16 cellular contexts compared by ENCODE assay signal in genomic region chr22:26681395-26681821, GRCh38. TPM values are rescaled to one million over a fixed set of nuclear protein-coding genes. Genes with fewer than 3 reads are reported as not detected.
DNase-seq lines count a peak whose midpoint lies in the region; ATAC-seq and TF ChIP-seq lines count a peak whose summit lies in the region.
"Had no signal": no experiment of that assay in that cellular context is flagged by ENCODE, and none has a peak within 500 bp of the region (broad histone marks: within the 10 kb centered on the region; RNA-seq: fewer than 3 reads in every experiment).

No MANE protein-coding gene starts in this region.

- TF ChIP-seq RAD21 in SK-N-SH (IDR thresholded peaks at IDR 0.05; ENCODE audit: low read length) = no peak

- CTCF ChIA-PET in SK-N-SH (lab: Yijun Ruan, JAX) = interaction anchor here (0.9 to 2.3 kb wide), 6 partner anchors 8 to 283 kb away, joined by 3 to 5 read pairs (median 4); no protein-coding TSS in a partner anchor
- CTCF ChIA-PET in activated CD8-positive, alpha-beta memory T cell treated with anti-CD3 and anti-CD28 coated beads, Interleukin-2, amount 10 ng/mL, durations not matched to agents 7 days and 5 days (lab: Charles Lee) = interaction anchor here (1.4 to 1.6 kb wide), 2 partner anchors 7 to 8 kb away, joined by 3 to 4 read pairs; no protein-coding TSS in a partner anchor

- no peaks in the 10 kb centered on the region for H3K9me2 ChIP-seq in SK-N-SH

- H3K9me3 ChIP-seq in SK-N-SH (no peaks in the 10 kb centered on the region), spleen (peaks cover 0 to 6% (median 0%) of the 10 kb centered on the region in 8 donors), transverse colon (no peaks in the 10 kb centered on the region)

- peaks cover 11% of the 10 kb centered on the region for H3K36me3 Mint-ChIP-seq in activated CD8-positive, alpha-beta memory T cell treated with anti-CD3 and anti-CD28 coated beads, Interleukin-2, amount 10 ng/mL, durations not matched to agents 7 days and 5 days
- H3K36me3 Mint-ChIP-seq: natural killer cell had no signal

- no peak overlapping the region for H3K9ac ChIP-seq in SK-N-SH

- POLR2A ChIA-PET in SK-N-SH (lab: Yijun Ruan, JAX) = no interaction called here

- no peak overlapping the region for H3K4me3 ChIP-seq in SK-N-SH (ENCODE audit: low read depth in 2 of 2, low read length in 1 of 2)
- no peak overlapping the region for H3K4me3 ChIP-seq in astrocyte of the cerebellum (ENCODE audit: low read depth, low read length)
- no peak overlapping the region for H3K4me3 ChIP-seq in spleen
- no peak overlapping the region for H3K4me3 ChIP-seq in transverse colon
- H3K4me3 ChIP-seq: heart right ventricle had no signal

- intact Hi-C loops in spleen (cut with DNase I; ENCODE audit: low total_unique reads) (no loop called here), transverse colon (cut with DNase I; ENCODE audit: low total_unique reads) (no loop called here)

- H3K4me1 ChIP-seq in SK-N-SH (ENCODE audit: control insufficient read depth in 1 of 2, insufficient read depth in 2 of 2, low read depth in 1 of 2, low read length in 1 of 2) (peaks cover 0 to 6% of the 10 kb centered on the region in 2 experiments; a peak in 2 of 4 replicates), spleen (peaks cover 6 to 56% (median 15%) of the 10 kb centered on the region in 6 donors), transverse colon (no peaks in the 10 kb centered on the region)

- H3K4me1 Mint-ChIP-seq in activated CD8-positive, alpha-beta memory T cell treated with anti-CD3 and anti-CD28 coated beads, Interleukin-2, amount 10 ng/mL, durations not matched to agents 7 days and 5 days = peaks cover 17% of the 10 kb centered on the region

- in situ Hi-C loops in astrocyte of the cerebellum (cut with HindIII; ENCODE audit: low sequenced_read_pairs) (loop anchor here (25.0 kb wide), 2 partner anchors 206 to 781 kb away; no protein-coding TSS in a partner anchor), transverse colon (cut with MboI; ENCODE audit: low pct_ligation_motif_present in 1 of 4, low pct_unique_long_range_greater_than_20kb in 1 of 4, low sequenced_read_pairs in 3 of 4) (no loop called here)

- H4K20me1 ChIP-seq in SK-N-SH (ENCODE audit: insufficient read depth) = no peaks in the 10 kb centered on the region

- 95% methylated on average over 7 of the region's 11 CpGs for WGBS in SK-N-SH (ENCODE audit: low lambda C conversion rate)
- WGBS in spleen, 5 donors = 79 to 96% (median 91%) methylated on average over 5 to 11 of the region's 11 CpGs
- WGBS in transverse colon (ENCODE audit: low coverage in 1 of 2), 2 donors = 82% methylated on average over 11 of the region's 11 CpGs; no CpG with 5 or more reads in 1 of the 2 donors

- peaks cover 6% of the 10 kb centered on the region in 2 experiments for H3K36me3 ChIP-seq in SK-N-SH (replicated peaks in 1 of 2; ENCODE audit: control insufficient read depth in 1 of 2, insufficient read depth in 2 of 2, low read length in 1 of 2)
- peaks cover 7 to 78% (median 27%) of the 10 kb centered on the region in 6 donors for H3K36me3 ChIP-seq in spleen
- peaks cover 0 to 9% (median 0%) of the 10 kb centered on the region in 4 donors for H3K36me3 ChIP-seq in transverse colon

- ATAC-seq in SK-N-SH treated with all-trans-retinoic acid at 6 μM for 48 hours (peak; percentile 48; the same call in 2 of the 3 replicates), HG03095 (IDR thresholded peaks at IDR 0.05; ENCODE audit: unreplicated experiment) (no peak)
- no peak for ATAC-seq in activated CD8-positive, alpha-beta memory T cell treated with anti-CD3 and anti-CD28 coated beads, Interleukin-2, amount 10 ng/mL, durations not matched to agents 7 days and 5 days
- ATAC-seq: natural killer cell had no signal

- H3K27me3 ChIP-seq in SK-N-SH (ENCODE audit: insufficient read depth) (no peaks in the 10 kb centered on the region), spleen (replicated peaks in 1 of 7) (no peaks in the 10 kb centered on the region), transverse colon (no peaks in the 10 kb centered on the region)
- H3K27me3 ChIP-seq: heart right ventricle had no signal

- H3K9me3 Mint-ChIP-seq in activated CD8-positive, alpha-beta memory T cell treated with anti-CD3 and anti-CD28 coated beads, Interleukin-2, amount 10 ng/mL, durations not matched to agents 7 days and 5 days (ENCODE audit: low read depth) = no peaks in the 10 kb centered on the region
- H3K9me3 Mint-ChIP-seq: central memory CD8-positive, alpha-beta T cell; natural killer cell; stimulated activated naive CD8-positive, alpha-beta T cell treated with anti-CD3 and anti-CD28 coated beads, Interleukin-15, Interleukin-2, amounts not matched to agents 100 ng/mL and 50 ng/mL, for 24 hours had no signal

- DNase-seq in SK-N-SH = no peak
- DNase-seq in astrocyte of the cerebellum (ENCODE audit: low read depth) = peak; percentile 80
- DNase-seq in iPS-NIHi7 (ENCODE audit: extremely low spot score) = peak; percentile 79
- peak; percentile 54 for DNase-seq in spleen
- DNase-seq in activated CD8-positive, alpha-beta memory T cell treated with anti-CD3 and anti-CD28 coated beads, Interleukin-2, amount 10 ng/mL, durations not matched to agents 7 days and 5 days = no peak
- no peak for DNase-seq in transverse colon
- DNase-seq: 8988T; activated T-cell treated with anti-CD3 and anti-CD28 coated beads for 4 hours; GF-D8; heart right ventricle; natural killer cell; NK-92 treated with Interleukin-12 subunit alpha and Interleukin-12 subunit beta, amount 100 ng/mL, for 24 hours had no signal

- no peaks in the 10 kb centered on the region for H3K27me3 Mint-ChIP-seq in activated CD8-positive, alpha-beta memory T cell treated with anti-CD3 and anti-CD28 coated beads, Interleukin-2, amount 10 ng/mL, durations not matched to agents 7 days and 5 days
- H3K27me3 Mint-ChIP-seq: central memory CD8-positive, alpha-beta T cell; stimulated activated naive CD8-positive, alpha-beta T cell treated with anti-CD3 and anti-CD28 coated beads, Interleukin-15, Interleukin-2, amounts not matched to agents 100 ng/mL and 50 ng/mL, for 24 hours had no signal

- no peak overlapping the region for H3K4me3 Mint-ChIP-seq in activated CD8-positive, alpha-beta memory T cell treated with anti-CD3 and anti-CD28 coated beads, Interleukin-2, amount 10 ng/mL, durations not matched to agents 7 days and 5 days
- H3K4me3 Mint-ChIP-seq: central memory CD8-positive, alpha-beta T cell; natural killer cell; stimulated activated naive CD8-positive, alpha-beta T cell treated with anti-CD3 and anti-CD28 coated beads, Interleukin-15, Interleukin-2, amounts not matched to agents 100 ng/mL and 50 ng/mL, for 24 hours had no signal

- no peak for TF ChIP-seq CTCF in SK-N-SH (IDR thresholded peaks at IDR 0.05)
- no peak for TF ChIP-seq CTCF in astrocyte of the cerebellum (IDR thresholded peaks at IDR 0.05; ENCODE audit: low read depth, low read length, missing control alignments)
- no peak for TF ChIP-seq CTCF in spleen (IDR thresholded peaks at IDR 0.05 in 8 of 11, conservative IDR thresholded peaks at IDR 0.05 in 3 of 11)
- TF ChIP-seq CTCF in transverse colon (IDR thresholded peaks at IDR 0.05) = no peak

- no peak overlapping the region for H3K27ac ChIP-seq in SK-N-SH (ENCODE audit: low read depth in 2 of 2, low read length in 1 of 2)
- peak overlapping the region in 1 of 8 donors; percentile 8 for H3K27ac ChIP-seq in spleen
- no peak overlapping the region for H3K27ac ChIP-seq in transverse colon
- H3K27ac ChIP-seq: heart right ventricle had no signal

- TF ChIP-seq EP300 in SK-N-SH (IDR thresholded peaks at IDR 0.05; ENCODE audit: borderline replicate concordance in 1 of 2, low read depth in 1 of 2, low read length in 1 of 2) = no peak
- TF ChIP-seq EP300 in transverse colon (IDR thresholded peaks at IDR 0.05; ENCODE audit: low read depth) = no peak

- no peaks in the 10 kb centered on the region for H3F3A ChIP-seq in SK-N-SH (replicated peaks; ENCODE audit: insufficient read depth)

- TF ChIP-seq POLR2A in spleen (IDR thresholded peaks at IDR 0.05) = no peak
- TF ChIP-seq POLR2A in transverse colon (IDR thresholded peaks at IDR 0.05) = no peak

- no peak overlapping the region for H3K4me2 ChIP-seq in SK-N-SH

- no peak overlapping the region for H3K27ac Mint-ChIP-seq in activated CD8-positive, alpha-beta memory T cell treated with anti-CD3 and anti-CD28 coated beads, Interleukin-2, amount 10 ng/mL, durations not matched to agents 7 days and 5 days
- H3K27ac Mint-ChIP-seq: natural killer cell; stimulated activated naive CD8-positive, alpha-beta T cell treated with anti-CD3 and anti-CD28 coated beads, Interleukin-15, Interleukin-2, amounts not matched to agents 100 ng/mL and 50 ng/mL, for 24 hours had no signal

- H2AFZ ChIP-seq in SK-N-SH (ENCODE audit: low read depth) = no peak overlapping the region

- no peaks in the 10 kb centered on the region; the same call in 1 of the 2 replicates for H3K79me2 ChIP-seq in SK-N-SH (ENCODE audit: insufficient read depth)

TF ChIP-seq in SK-N-SH treated with all-trans-retinoic acid at 6 μM for 48 hours, 23 proteins besides CTCF, POLR2A, EP300 and RAD21 (continues in another document):
- TF ChIP-seq ZNF8 (CRISPR knock-in tag; IDR thresholded peaks at IDR 0.05) = no peak

TF ChIP-seq in SK-N-SH, 30 proteins besides CTCF, POLR2A, EP300 and RAD21 (continues in another document):
- TF ChIP-seq FOXJ3 (CRISPR knock-in tag; IDR thresholded peaks at IDR 0.05) (no peak), USF1 (IDR thresholded peaks at IDR 0.05; ENCODE audit: borderline replicate concordance, low read depth) (no peak)

RNA-seq across cellular contexts. Expression of gene MIAT, which starts 24.0 kb away (rescaled TPM):
- polyA plus RNA-seq in SK-N-SH (2012; rRNA removed) (5.4 and 10.4 TPM in 2 replicates), spleen (1 to 10 TPM in 2 of 3 donors, under 1 TPM in 1; 0.77 to 3.2 (median 1.7) TPM)
- 0.62 and 1.1 TPM in 2 replicates for polyA plus RNA-seq in SK-N-SH (2012; cell fraction: cytosol; rRNA removed)
- polyA plus RNA-seq in SK-N-SH (2012; cell fraction: nucleus; rRNA removed) = 44.1 and 55.9 TPM in 2 replicates
- total RNA-seq in spleen (10 to 100 TPM; 16.0 to 62.4 (median 24.8) TPM), transverse colon (10 to 100 TPM in 1 of 4 donors, 1 to 10 TPM in 2, under 1 TPM in 1; 1.00 to 17.1 (median 3.0) TPM)
- 100 to 1,000 TPM in 1 of 2 experiments, 10 to 100 TPM in 1; 66.5 to 125 TPM for total RNA-seq in activated CD8-positive, alpha-beta memory T cell treated with anti-CD3 and anti-CD28 coated beads, Interleukin-2, amount 10 ng/mL, durations not matched to agents 7 days and 5 days

RNA-seq across cellular contexts. Expression of gene CRYBA4, which starts 59.6 kb away (rescaled TPM):
- not detected in 2 replicates for polyA plus RNA-seq in SK-N-SH (2012; rRNA removed)
- not detected in 2 replicates for polyA plus RNA-seq in SK-N-SH (2012; cell fraction: cytosol; rRNA removed)
- polyA plus RNA-seq in SK-N-SH (2012; cell fraction: nucleus; rRNA removed) = not detected in 2 replicates
- total RNA-seq in spleen = not detected
- polyA plus RNA-seq in spleen = under 1 TPM; 0.20 to 0.24 (median 0.22) TPM
- total RNA-seq in activated CD8-positive, alpha-beta memory T cell treated with anti-CD3 and anti-CD28 coated beads, Interleukin-2, amount 10 ng/mL, durations not matched to agents 7 days and 5 days = under 1 TPM in 1 of 2 experiments, not detected in 1; 0.38 TPM
- total RNA-seq in transverse colon = not detected
- polyA plus RNA-seq: heart right ventricle had no signal

Comparison
In these comparisons a context has a peak if more than half of its experiments do, and no peak if none do; other contexts are left out.
1. DNase-seq: peak in astrocyte of the cerebellum (single experiment), iPS-NIHi7 (single experiment) and spleen (single experiment); none in SK-N-SH (single experiment), activated CD8-positive, alpha-beta memory T cell treated with anti-CD3 and anti-CD28 coated beads, Interleukin-2, amount 10 ng/mL, durations not matched to agents 7 days and 5 days (single experiment) and transverse colon (single experiment).